In the genomic region with DNA sequence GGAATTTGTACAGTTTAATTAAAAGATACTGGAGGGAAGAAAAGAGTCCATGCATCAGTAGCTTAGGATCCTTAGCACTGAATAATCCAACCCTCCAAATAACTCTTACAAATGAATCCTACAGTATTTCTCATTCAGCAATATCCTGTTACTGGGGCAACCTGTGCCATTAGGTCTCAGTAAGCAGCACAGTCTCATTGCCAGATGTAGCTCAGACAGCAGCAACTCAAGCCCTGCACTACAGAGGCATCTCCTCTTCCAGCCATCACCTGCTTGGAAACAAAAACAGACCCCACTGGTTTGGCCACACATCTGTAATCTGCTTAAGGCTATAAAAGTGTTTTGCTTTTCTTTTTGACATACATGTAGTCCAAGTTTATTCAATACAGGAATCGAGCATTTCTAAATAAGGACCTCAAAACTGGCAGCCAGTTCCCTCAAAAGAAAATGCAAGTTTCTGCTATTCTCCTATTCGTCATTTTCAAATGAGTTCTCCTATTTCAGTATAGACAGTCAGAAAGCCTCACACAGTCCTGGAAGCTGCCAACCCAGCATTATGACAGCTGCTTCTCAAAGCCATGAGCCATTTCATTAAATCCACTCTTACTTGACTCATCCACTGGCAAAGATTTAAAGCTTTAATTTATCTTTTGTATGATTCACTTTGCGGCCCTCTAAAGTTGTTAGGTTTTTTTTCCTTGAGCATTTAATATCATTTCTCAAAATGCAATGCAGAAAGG, we compare ENCODE assay signal across 12 cellular contexts.
DNase-seq lines count a peak whose midpoint lies in the region; ATAC-seq and TF ChIP-seq lines count a peak whose summit lies in the region.
"Had no signal": no experiment of that assay in that cellular context is flagged by ENCODE, and none has a peak within 500 bp of the region (broad histone marks: within the 10 kb centered on the region; RNA-seq: fewer than 3 reads in every experiment).

No MANE protein-coding gene starts in this region.

- H2AK5ac ChIP-seq in IMR-90 (ENCODE audit: low read depth, low read length) = no peak overlapping the region

- H3K27me3 ChIP-seq in IMR-90 (ENCODE audit: control insufficient read depth, insufficient read depth, low read length) = no peaks in the 10 kb centered on the region

- no peak overlapping the region for H3K27ac Mint-ChIP-seq in Calu3 (ENCODE audit: unreplicated experiment)
- H3K27ac Mint-ChIP-seq: activated T-helper 2 cell treated with anti-CD3 and anti-CD28 coated beads, Interferon-gamma antibody, Interleukin-2, Interleukin-4, amounts not matched to agents 10 μg/mL and 5 μg/mL and 100 μg/mL, durations not matched to agents 14 hours and 24 hours and 36 hours had no signal

- peaks cover 5% of the 10 kb centered on the region; the same call in 1 of the 2 replicates for H3K36me3 ChIP-seq in IMR-90 (ENCODE audit: control insufficient read depth, insufficient read depth, low read length)

- in situ Hi-C loops in IMR-90 (cut with MboI; ENCODE audit: low sequenced_read_pairs) = no loop called here

- CTCF ChIA-PET in IMR-90 (lab: Yijun Ruan, JAX) = no interaction called here
- CTCF ChIA-PET in Calu3 (lab: Charles Lee) = interaction anchor here (0.6 kb wide), 1 partner anchor 68 kb away, joined by 6 read pairs; no protein-coding TSS in a partner anchor

- WGBS in IMR-90 (ENCODE audit: extremely low coverage in 2 of 2, insufficient read length in 1 of 2), 2 experiments = no CpG with 5 or more reads among the region's 3 CpGs

- H3K4ac ChIP-seq in IMR-90 (ENCODE audit: low read depth, low read length) = no peak overlapping the region

- H3K4me1 ChIP-seq in IMR-90 (ENCODE audit: control insufficient read depth, insufficient read depth, low read length) = no peaks in the 10 kb centered on the region

- H2BK5ac ChIP-seq in IMR-90 (ENCODE audit: low read depth, low read length, poor library complexity, severe bottlenecking) = no peak overlapping the region

- H3K4me3 ChIP-seq in IMR-90 (ENCODE audit: insufficient read depth, low read depth, low read length) = no peak overlapping the region

- H3K23ac ChIP-seq in IMR-90 (ENCODE audit: low read depth, low read length) = no peak overlapping the region

- no peaks in the 10 kb centered on the region for H3K9me3 Mint-ChIP-seq in Calu3 (ENCODE audit: low read depth, unreplicated experiment)
- H3K9me3 Mint-ChIP-seq: activated T-helper 2 cell treated with anti-CD3 and anti-CD28 coated beads, Interferon-gamma antibody, Interleukin-2, Interleukin-4, amounts not matched to agents 10 μg/mL and 5 μg/mL and 100 μg/mL, durations not matched to agents 14 hours and 24 hours and 36 hours had no signal

- BruUV-seq in IMR-90 (replicated peaks; lab: Mats Ljungman, UMichigan) (no TSS peak), Calu3 (replicated peaks; lab: Mats Ljungman, UMichigan) (no TSS peak)

- DNase-seq in AG08396 (ENCODE audit: low spot score) = peak; percentile 32
- peak; percentile 63 for DNase-seq in IMR-90
- peak; percentile 37 for DNase-seq in astrocyte of the hippocampus (ENCODE audit: low read depth, low spot score)
- DNase-seq in kidney glomerular epithelial cell (lab: John Stamatoyannopoulos, UW) = peak; percentile 19
- no peak for DNase-seq in NCI-H2107 (lab: John Stamatoyannopoulos, UW)
- DNase-seq in Calu3 = no peak
- DNase-seq: activated CD4-positive, CD25-positive, alpha-beta regulatory T cell; NCI-H187 treated with DMSO at 0.1 percent for 48 hours; stimulated activated CD4-positive, alpha-beta T cell treated with anti-CD3 and anti-CD28 coated beads, Interleukin-12 subunit alpha, Interleukin-12 subunit beta, amount 100 ng/mL, for 4 hours had no signal

- POLR2A ChIA-PET in IMR-90 (lab: Charles Lee; ENCODE audit: unreplicated experiment) = no interaction called here

- H3K18ac ChIP-seq in IMR-90 (ENCODE audit: low read depth, low read length) = no peak overlapping the region

- no peak overlapping the region for H4K8ac ChIP-seq in IMR-90 (ENCODE audit: low read depth in 2 of 2, low read length in 2 of 2)

- no peak overlapping the region for H2BK20ac ChIP-seq in IMR-90 (ENCODE audit: low read depth, low read length)

- intact Hi-C loops in IMR-90 (cut with micrococcal nuclease) (no loop called here), Calu3 (cut with micrococcal nuclease; ENCODE audit: unreplicated experiment) (no loop called here)

- no peak overlapping the region for H3K4me3 Mint-ChIP-seq in Calu3 (ENCODE audit: low read depth, unreplicated experiment)

- no peak overlapping the region for H3K4me2 ChIP-seq in IMR-90 (ENCODE audit: low read depth, low read length)

- no peak overlapping the region for H2AFZ ChIP-seq in IMR-90 (replicated peaks; ENCODE audit: low read length, poor library complexity)

- H4K20me1 ChIP-seq in IMR-90 (ENCODE audit: insufficient read depth, low read length) = peaks cover 6% of the 10 kb centered on the region; the same call in 1 of the 2 replicates

- H3K56ac ChIP-seq in IMR-90 (ENCODE audit: extremely low read depth, insufficient read depth, low read length) = no peak overlapping the region

- H3K9me1 ChIP-seq in IMR-90 (ENCODE audit: insufficient read depth, low read length) = no peaks in the 10 kb centered on the region

- H3K14ac ChIP-seq in IMR-90 (replicated peaks; ENCODE audit: low read depth, low read length) = no peak overlapping the region

- peak; percentile 54 for ATAC-seq in IMR-90 (ENCODE audit: low read depth)
- ATAC-seq in GM21576 (IDR thresholded peaks at IDR 0.05; ENCODE audit: unreplicated experiment) = no peak
- ATAC-seq in GM18498 (IDR thresholded peaks at IDR 0.05; ENCODE audit: unreplicated experiment) = no peak

- no peak for TF ChIP-seq CTCF in IMR-90 (conservative IDR thresholded peaks at IDR 0.05; ENCODE audit: low read depth, low read length)
- TF ChIP-seq CTCF in Calu3 (IDR thresholded peaks at IDR 0.05; ENCODE audit: unreplicated experiment) = no peak

- H3K4me1 Mint-ChIP-seq in Calu3 (ENCODE audit: low read depth, unreplicated experiment) = no peaks in the 10 kb centered on the region

- no peaks in the 10 kb centered on the region for H3K27me3 Mint-ChIP-seq in Calu3 (ENCODE audit: unreplicated experiment)

- TF ChIP-seq POLR2A in IMR-90 (IDR thresholded peaks at IDR 0.05; ENCODE audit: low read depth, low read length) = no peak

- peaks cover 6% of the 10 kb centered on the region for H3K36me3 Mint-ChIP-seq in Calu3 (ENCODE audit: insufficient read depth, unreplicated experiment)

- H2AK9ac ChIP-seq in IMR-90 (replicated peaks; ENCODE audit: low read depth, low read length, poor library complexity) = no peak overlapping the region

- no peaks in the 10 kb centered on the region for H3K9me3 ChIP-seq in IMR-90 (ENCODE audit: control insufficient read depth, insufficient read depth, low read length)

- no peak for TF ChIP-seq RAD21 in IMR-90 (IDR thresholded peaks at IDR 0.05; ENCODE audit: low read length)

- no peak overlapping the region for H4K91ac ChIP-seq in IMR-90 (ENCODE audit: insufficient read depth, low read depth, low read length)

- H3K9ac ChIP-seq in IMR-90 (ENCODE audit: low read depth, low read length) = no peak overlapping the region

- H4K5ac ChIP-seq in IMR-90 (ENCODE audit: low read depth, low read length) = no peak overlapping the region

- no peak overlapping the region for H2BK15ac ChIP-seq in IMR-90 (ENCODE audit: low read depth, low read length)

- H3K79me1 ChIP-seq in IMR-90 (ENCODE audit: low read depth in 1 of 2, low read length in 2 of 2) = peaks cover 4 to 28% of the 10 kb centered on the region in 2 experiments

- dilution Hi-C loops in IMR-90 (cut with HindIII; ENCODE audit: low sequenced_read_pairs, unreplicated experiment) = no loop called here

- no peak overlapping the region for H3K27ac ChIP-seq in IMR-90 (ENCODE audit: insufficient read depth, low read length)

- no peak overlapping the region for H2BK120ac ChIP-seq in IMR-90 (ENCODE audit: low read depth, low read length)

TF ChIP-seq in IMR-90, 13 proteins besides CTCF, POLR2A, EP300 and RAD21:
- TF ChIP-seq, protein P1, sequence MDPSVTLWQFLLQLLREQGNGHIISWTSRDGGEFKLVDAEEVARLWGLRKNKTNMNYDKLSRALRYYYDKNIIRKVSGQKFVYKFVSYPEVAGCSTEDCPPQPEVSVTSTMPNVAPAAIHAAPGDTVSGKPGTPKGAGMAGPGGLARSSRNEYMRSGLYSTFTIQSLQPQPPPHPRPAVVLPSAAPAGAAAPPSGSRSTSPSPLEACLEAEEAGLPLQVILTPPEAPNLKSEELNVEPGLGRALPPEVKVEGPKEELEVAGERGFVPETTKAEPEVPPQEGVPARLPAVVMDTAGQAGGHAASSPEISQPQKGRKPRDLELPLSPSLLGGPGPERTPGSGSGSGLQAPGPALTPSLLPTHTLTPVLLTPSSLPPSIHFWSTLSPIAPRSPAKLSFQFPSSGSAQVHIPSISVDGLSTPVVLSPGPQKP (IDR thresholded peaks at IDR 0.05; ENCODE audit: borderline replicate concordance, low read depth, low read length) = no peak
- no peak for TF ChIP-seq MAZ (IDR thresholded peaks at IDR 0.05; ENCODE audit: borderline replicate concordance, low read depth, low read length)
- TF ChIP-seq SMC3 (IDR thresholded peaks at IDR 0.05; ENCODE audit: low read depth, low read length) = no peak
- TF ChIP-seq MXI1 (IDR thresholded peaks at IDR 0.05; ENCODE audit: borderline replicate concordance, low read depth, low read length) = no peak
- TF ChIP-seq BHLHE40 (IDR thresholded peaks at IDR 0.05; ENCODE audit: low read depth, low read length) = no peak
- TF ChIP-seq CEBPB (IDR thresholded peaks at IDR 0.05; ENCODE audit: low read depth, low read length) = no peak
- TF ChIP-seq NFE2L2 (IDR thresholded peaks at IDR 0.05; ENCODE audit: low read depth, low read length) = no peak
- TF ChIP-seq, protein P2, sequence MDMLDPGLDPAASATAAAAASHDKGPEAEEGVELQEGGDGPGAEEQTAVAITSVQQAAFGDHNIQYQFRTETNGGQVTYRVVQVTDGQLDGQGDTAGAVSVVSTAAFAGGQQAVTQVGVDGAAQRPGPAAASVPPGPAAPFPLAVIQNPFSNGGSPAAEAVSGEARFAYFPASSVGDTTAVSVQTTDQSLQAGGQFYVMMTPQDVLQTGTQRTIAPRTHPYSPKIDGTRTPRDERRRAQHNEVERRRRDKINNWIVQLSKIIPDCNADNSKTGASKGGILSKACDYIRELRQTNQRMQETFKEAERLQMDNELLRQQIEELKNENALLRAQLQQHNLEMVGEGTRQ (IDR thresholded peaks at IDR 0.05; ENCODE audit: low read depth, low read length) = no peak
- TF ChIP-seq MAFK (IDR thresholded peaks at IDR 0.05; ENCODE audit: low read depth, low read length) = no peak
- TF ChIP-seq CHD1 (IDR thresholded peaks at IDR 0.05; ENCODE audit: low read depth, low read length) = no peak
- TF ChIP-seq RCOR1 (IDR thresholded peaks at IDR 0.05; ENCODE audit: insufficient replicate concordance, low read length) = no peak
- TF ChIP-seq RFX5 (IDR thresholded peaks at IDR 0.05; ENCODE audit: low read depth, low read length) = no peak
- no peak for TF ChIP-seq FOS (IDR thresholded peaks at IDR 0.05; ENCODE audit: low read depth, low read length)

Comparison
In these comparisons a context has a peak if more than half of its experiments do, and no peak if none do; other contexts are left out.
1. DNase-seq: peak in AG08396 (single experiment), IMR-90 (single experiment), astrocyte of the hippocampus (single experiment) and kidney glomerular epithelial cell (single experiment); none in NCI-H2107 (single experiment) and Calu3 (single experiment).